18 cellular contexts compared by ENCODE assay signal in the genomic region with DNA sequence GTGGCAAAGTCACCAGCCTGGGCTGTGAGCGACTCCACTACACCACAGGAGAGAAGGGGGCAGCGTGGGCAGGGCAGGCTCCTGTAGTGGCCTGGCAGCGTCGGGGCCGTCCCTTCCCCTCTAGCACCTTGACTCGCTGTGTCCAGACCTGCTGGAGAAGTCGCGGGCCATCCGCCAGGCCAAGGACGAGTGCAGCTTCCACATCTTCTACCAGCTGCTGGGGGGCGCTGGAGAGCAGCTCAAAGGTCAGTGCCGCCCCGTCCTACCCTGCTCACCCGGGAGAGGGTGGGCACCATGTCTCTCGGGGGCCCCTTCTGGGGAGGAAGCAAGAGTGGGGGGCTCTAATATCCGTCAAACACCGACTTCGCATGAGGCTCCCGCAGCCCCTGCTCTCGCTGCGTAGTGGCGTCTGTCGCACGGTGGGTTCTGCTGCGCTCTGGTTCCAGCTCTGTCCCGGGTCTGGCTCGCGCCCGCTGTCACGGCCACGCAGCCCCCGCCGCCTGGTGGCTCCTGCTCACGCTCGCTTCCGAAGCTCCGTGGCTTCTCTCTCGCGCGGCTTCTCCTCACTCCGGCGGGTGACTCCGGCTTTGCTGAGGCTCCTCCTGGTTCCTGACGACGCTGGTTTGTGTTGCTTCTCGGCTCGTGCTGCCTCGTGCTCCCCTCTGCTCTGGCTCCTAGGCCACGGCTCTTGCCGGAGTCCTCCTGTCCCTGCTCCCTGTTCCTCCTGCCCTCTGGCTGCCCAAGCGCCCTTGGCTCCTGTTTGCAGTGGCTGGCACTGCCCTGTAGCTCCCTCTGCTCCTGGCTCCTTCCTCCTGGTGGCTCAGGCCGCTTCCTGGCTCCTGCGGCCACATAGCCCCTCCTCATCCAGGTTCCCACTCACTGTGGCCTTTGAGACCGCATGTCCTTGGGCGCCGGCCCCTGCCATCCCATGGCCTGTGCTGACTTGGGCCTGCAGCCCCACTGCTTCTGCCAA. TPM values are rescaled to one million over a fixed set of nuclear protein-coding genes. Genes with fewer than 3 reads are reported as not detected.
DNase-seq lines count a peak whose midpoint lies in the region; ATAC-seq, FAIRE-seq and TF ChIP-seq lines count a peak whose summit lies in the region.
"Had no signal": no experiment of that assay in that cellular context is flagged by ENCODE, and none has a peak within 500 bp of the region (broad histone marks: within the 10 kb centered on the region; RNA-seq: fewer than 3 reads in every experiment).

No MANE protein-coding gene starts in this region.

- H3K9me3 ChIP-seq in A549: no peaks in the 10 kb centered on the region
- H3K9me3 ChIP-seq in H9 (ENCODE audit: control insufficient read depth, low read depth, low read length): no peaks in the 10 kb centered on the region
- no peaks in the 10 kb centered on the region for H3K9me3 ChIP-seq in right lobe of liver
- no peaks in the 10 kb centered on the region for H3K9me3 ChIP-seq in aorta (ENCODE audit: control insufficient read depth, low read length)
- H3K9me3 ChIP-seq: MG63, stomach, vagina had no signal

- H3K27ac Mint-ChIP-seq in H9: peak overlapping the region in 1 of 3 experiments; percentile 69; a peak in 2 of 7 replicates
- H3K27ac Mint-ChIP-seq in WTC11: no peak overlapping the region
- H3K27ac Mint-ChIP-seq: natural killer cell; T-helper 1 cell treated with Interleukin-12 subunit alpha and Interleukin-12 subunit beta and Interleukin-4 antibody, amounts not matched to agents 30 μg/mL and 1 μg/mL, for 36 hours had no signal

- no peaks in the 10 kb centered on the region for H3K79me1 ChIP-seq in H9 (ENCODE audit: insufficient read depth, low read depth, low read length, poor library complexity, severe bottlenecking)

- CTCF ChIA-PET in A549 (lab: Yijun Ruan, JAX): interaction anchor here (1.4 to 2.9 kb wide), 2 partner anchors 9 to 83 kb away, joined by 5 to 12 read pairs; no protein-coding TSS in a partner anchor
- CTCF ChIA-PET in WTC11 (lab: Charles Lee): interaction anchor here (0.6 to 3.6 kb wide), 40 partner anchors 8 to 272 kb away, joined by 3 to 30 read pairs (median 5); a partner anchor contains a TSS

- no peak for TF ChIP-seq CTCF in A549 (IDR thresholded peaks at IDR 0.05)
- peak; percentile 77 for TF ChIP-seq CTCF in H9 (conservative IDR thresholded peaks at IDR 0.05)
- TF ChIP-seq CTCF in WTC11 (IDR thresholded peaks at IDR 0.05): peak; percentile 61
- peak in 1 of 4 donors; percentile 17 for TF ChIP-seq CTCF in right lobe of liver (IDR thresholded peaks at IDR 0.05)

- H4K8ac ChIP-seq in H9 (replicated peaks; ENCODE audit: insufficient read length, low read depth, low read length): no peak overlapping the region

- H3K9ac ChIP-seq in H9 (ENCODE audit: extremely low read depth, insufficient read length, low read length): no peak overlapping the region

- peaks cover 0 to 2% (median 0%) of the 10 kb centered on the region in 4 donors for H3K36me3 ChIP-seq in right lobe of liver
- H3K36me3 ChIP-seq in aorta (ENCODE audit: control insufficient read depth in 1 of 2, insufficient read depth in 2 of 2, low read length in 1 of 2): no peaks in the 10 kb centered on the region
- H3K36me3 ChIP-seq: MG63, vagina had no signal

- intact Hi-C loops in right lobe of liver (cut with DNase I) (no loop called here), aorta (cut with DNase I) (no loop called here)

- H3K56ac ChIP-seq in H9 (ENCODE audit: insufficient read length, low read depth, low read length): no peak overlapping the region

- H2AK5ac ChIP-seq in H9 (ENCODE audit: insufficient read length, low read length): no peak overlapping the region

- no peak overlapping the region for H2AFZ ChIP-seq in H9 (ENCODE audit: low read length)

- no peak overlapping the region; a peak in 2 of 5 replicates for H3K4me3 Mint-ChIP-seq in H9
- H3K4me3 Mint-ChIP-seq in WTC11: peak overlapping the region; percentile 41
- H3K4me3 Mint-ChIP-seq: natural killer cell; T-helper 1 cell treated with Interleukin-12 subunit alpha and Interleukin-12 subunit beta and Interleukin-4 antibody, amounts not matched to agents 30 μg/mL and 1 μg/mL, for 36 hours had no signal

- H3K36me3 Mint-ChIP-seq in H9 (ENCODE audit: insufficient read depth in 1 of 3, low read depth in 3 of 3) (peaks cover 3 to 10% (median 10%) of the 10 kb centered on the region in 3 experiments; a peak in 4 of 7 replicates), WTC11 (no peaks in the 10 kb centered on the region)
- H3K36me3 Mint-ChIP-seq: natural killer cell had no signal

- no peak for TF ChIP-seq RAD21 in A549 (conservative IDR thresholded peaks at IDR 0.05 in 1 of 2, IDR thresholded peaks at IDR 0.05 in 1 of 2)

- H2BK5ac ChIP-seq in H9 (ENCODE audit: insufficient read length, low read length): no peak overlapping the region

- H3K79me2 ChIP-seq in H9 (ENCODE audit: insufficient read depth, low read length): no peaks in the 10 kb centered on the region

- H3K4me3 ChIP-seq in A549 (no peak overlapping the region), right lobe of liver (no peak overlapping the region), aorta (ENCODE audit: low read length in 2 of 2) (no peak overlapping the region)
- H3K4me3 ChIP-seq: MG63, stomach, vagina had no signal

- no peak overlapping the region for H2BK12ac ChIP-seq in H9 (ENCODE audit: insufficient read length, low read depth, low read length)

- POLR2A ChIA-PET in A549 (lab: Yijun Ruan, JAX): no interaction called here
- POLR2A ChIA-PET in WTC11 (lab: Charles Lee): interaction anchor here (0.5 to 0.9 kb wide), 2 partner anchors 28 to 99 kb away, joined by 3 read pairs; a partner anchor contains a TSS

- ATAC-seq in A549: peak; percentile 14 to 44; a peak in 3 of 6 replicates
- ATAC-seq in WTC11: peak; percentile 89
- ATAC-seq in right lobe of liver: peak in 1 of 4 donors; percentile 59
- ATAC-seq in aorta (ENCODE audit: low FRiP score): no peak
- no peak for ATAC-seq in HG03354 (IDR thresholded peaks at IDR 0.05; ENCODE audit: poor library complexity, severe bottlenecking, unreplicated experiment)

- H3K27me3 Mint-ChIP-seq in H9 (ENCODE audit: low read depth): peaks cover 2% of the 10 kb centered on the region; the same call in 1 of the 2 replicates
- H3K27me3 Mint-ChIP-seq in WTC11 (ENCODE audit: low read depth): no peaks in the 10 kb centered on the region

- H3K14ac ChIP-seq in H9 (ENCODE audit: insufficient read depth, low read length): peak overlapping the region; percentile 0; the same call in 1 of the 2 replicates

- no peak for TF ChIP-seq EP300 in A549 (IDR thresholded peaks at IDR 0.05)

- H3K4me2 ChIP-seq in A549 (no peak overlapping the region), H9 (ENCODE audit: insufficient read depth, insufficient read length, low read length) (no peak overlapping the region)

- H3T11ph ChIP-seq in H9 (ENCODE audit: low read length): no peak overlapping the region

- DNase-seq in A549 (ENCODE audit: low read depth in 1 of 2, low spot score in 1 of 2) (no peak), H9 (peak; percentile 87), WTC11 (ENCODE audit: low spot score) (peak; percentile 76), right lobe of liver (peak in 2 of 3 donors; percentile 82), activated T-cell treated with anti-CD3 and anti-CD28 coated beads for 4 hours (no peak), HuH-7 (ENCODE audit: low spot score) (no peak), aorta (no peak)
- DNase-seq: activated CD4-positive, alpha-beta T cell treated with anti-CD3 and anti-CD28 coated beads for 1 hour; activated gamma-delta T cell treated with Interleukin-2 at 50 U/mL for 16 hours; foreskin fibroblast; MG63; natural killer cell; NCI-H82; stomach had no signal

- H3K4me1 ChIP-seq in A549: peaks cover 8% of the 10 kb centered on the region; the same call in 2 of the 3 replicates
- no peaks in the 10 kb centered on the region for H3K4me1 ChIP-seq in H9 (ENCODE audit: insufficient read depth, low read length)
- H3K4me1 ChIP-seq in right lobe of liver: peaks cover 0 to 32% (median 10%) of the 10 kb centered on the region in 4 donors
- H3K4me1 ChIP-seq in aorta (ENCODE audit: control insufficient read depth in 1 of 2, insufficient read depth in 2 of 2, low read length in 2 of 2): no peaks in the 10 kb centered on the region
- H3K4me1 ChIP-seq: vagina had no signal

- no peak overlapping the region for H3K27ac ChIP-seq in A549
- no peak overlapping the region for H3K27ac ChIP-seq in H9 (ENCODE audit: insufficient read length, low read depth, low read length)
- peak overlapping the region in 1 of 3 donors; percentile 29 for H3K27ac ChIP-seq in right lobe of liver
- no peak overlapping the region for H3K27ac ChIP-seq in aorta (ENCODE audit: low read depth in 1 of 2, low read length in 2 of 2)
- H3K27ac ChIP-seq: RWPE1, stomach, vagina had no signal

- no peak overlapping the region for H3K4ac ChIP-seq in H9 (ENCODE audit: low read depth, low read length)

- H3K4me1 Mint-ChIP-seq in H9 (peaks cover 11 to 27% of the 10 kb centered on the region in 2 experiments), WTC11 (peaks cover 10% of the 10 kb centered on the region)
- H3K4me1 Mint-ChIP-seq: natural killer cell had no signal

- H3K23me2 ChIP-seq in H9 (ENCODE audit: insufficient read length, low read depth, low read length, poor library complexity, severe bottlenecking): no peaks in the 10 kb centered on the region

- no peak overlapping the region for H2BK20ac ChIP-seq in H9 (ENCODE audit: low read depth, low read length, poor library complexity, severe bottlenecking)

- FAIRE-seq in A549 (lab: Jason Lieb, UNC): no peak

- TF ChIP-seq POLR2A in A549 (IDR thresholded peaks at IDR 0.05; ENCODE audit: low read length) (no peak), right lobe of liver (IDR thresholded peaks at IDR 0.05) (no peak)

- no peaks in the 10 kb centered on the region; a peak in 1 of 5 replicates for H3K9me3 Mint-ChIP-seq in H9
- H3K9me3 Mint-ChIP-seq in WTC11: no peaks in the 10 kb centered on the region
- H3K9me3 Mint-ChIP-seq: natural killer cell; T-helper 1 cell treated with Interleukin-12 subunit alpha and Interleukin-12 subunit beta and Interleukin-4 antibody, amounts not matched to agents 30 μg/mL and 1 μg/mL, for 36 hours had no signal

- H4K91ac ChIP-seq in H9 (ENCODE audit: insufficient read length, low read depth, low read length): no peak overlapping the region

- H2BK120ac ChIP-seq in H9 (ENCODE audit: low read depth, low read length, poor library complexity, severe bottlenecking): no peak overlapping the region

- H3K23ac ChIP-seq in H9 (ENCODE audit: insufficient read length, low read depth, low read length): no peak overlapping the region

- H3K27me3 ChIP-seq in H9 (ENCODE audit: insufficient read depth, low read length) (no peaks in the 10 kb centered on the region), right lobe of liver (no peaks in the 10 kb centered on the region), aorta (ENCODE audit: control insufficient read depth in 1 of 2, insufficient read depth in 2 of 2, low read length in 1 of 2) (no peaks in the 10 kb centered on the region)
- H3K27me3 ChIP-seq: vagina had no signal

- 82% methylated on average over 52 of the region's 56 CpGs for WGBS in A549 (ENCODE audit: missing lambda C conversion rate)
- no CpG with 5 or more reads among the region's 56 CpGs for WGBS in H9 (ENCODE audit: extremely low coverage, insufficient read length, low lambda C conversion rate)
- WGBS in right lobe of liver (ENCODE audit: insufficient coverage, low coverage, low lambda C conversion rate, missing lambda C conversion rate): 64% methylated on average over 8 of the region's 56 CpGs
- 81 to 83% methylated on average over 56 of the region's 56 CpGs for WGBS in aorta, 2 donors

- no peaks in the 10 kb centered on the region for H4K20me1 ChIP-seq in H9 (ENCODE audit: control insufficient read depth, insufficient read depth, insufficient read length)

- H4K5ac ChIP-seq in H9 (ENCODE audit: insufficient read length, low read depth, low read length): no peak overlapping the region

- no peak overlapping the region for H3K18ac ChIP-seq in H9 (ENCODE audit: insufficient read length, low read depth, low read length)

- no peak overlapping the region for H2BK15ac ChIP-seq in H9 (ENCODE audit: low read depth, low read length)

RNA-seq across cellular contexts. Expression of a gene that starts 27.2 kb away (rescaled TPM):
- polyA plus RNA-seq in A549 (2011; rRNA removed) (4.0 and 4.8 TPM in 2 replicates), A549 (2017; fragmentation: RNase III; extraction: RNeasy Plus Mini Kit Qiagen cat#74134 plus additional on column Dnase treatment) (6.4 to 7.0 TPM (median 6.5 TPM) in 3 replicates), aorta (10 to 100 TPM in 1 of 2 donors, 1 to 10 TPM in 1; 4.8 to 61.1 TPM)
- polyA plus RNA-seq in A549 (2012; cell fraction: cytosol; rRNA removed): 7.2 and 7.8 TPM in 2 replicates
- 14.6 and 16.2 TPM in 2 replicates for polyA plus RNA-seq in A549 (2012; cell fraction: nucleus; rRNA removed)
- polyA minus RNA-seq in A549 (2011; rRNA and poly(A)+ RNA removed): 12.5 and 18.2 TPM in 2 replicates
- total RNA-seq in H9 (2021) (27.7 and 28.6 TPM in 2 replicates), WTC11 (2021) (25.8 to 33.5 TPM (median 31.2 TPM) in 3 replicates), right lobe of liver (10 to 100 TPM; 49.1 to 89.0 (median 65.8) TPM), aorta (10 to 100 TPM in 1 of 2 donors, 1 to 10 TPM in 1; 5.9 to 11.8 TPM)
- total RNA-seq: natural killer cell had no signal

Comparison
In these comparisons a context has a peak if more than half of its experiments do, and no peak if none do; other contexts are left out.
1. ATAC-seq: peak in A549 (2 of 2) and WTC11 (single experiment); none in aorta (single experiment) and HG03354 (single experiment).
2. DNase-seq: peak in H9 (single experiment), WTC11 (single experiment) and right lobe of liver (2 of 3); none in A549 (0 of 2), activated T-cell treated with anti-CD3 and anti-CD28 coated beads for 4 hours (single experiment), HuH-7 (single experiment) and aorta (0 of 2).